24 cellular contexts compared by ENCODE assay signal in the genomic region with DNA sequence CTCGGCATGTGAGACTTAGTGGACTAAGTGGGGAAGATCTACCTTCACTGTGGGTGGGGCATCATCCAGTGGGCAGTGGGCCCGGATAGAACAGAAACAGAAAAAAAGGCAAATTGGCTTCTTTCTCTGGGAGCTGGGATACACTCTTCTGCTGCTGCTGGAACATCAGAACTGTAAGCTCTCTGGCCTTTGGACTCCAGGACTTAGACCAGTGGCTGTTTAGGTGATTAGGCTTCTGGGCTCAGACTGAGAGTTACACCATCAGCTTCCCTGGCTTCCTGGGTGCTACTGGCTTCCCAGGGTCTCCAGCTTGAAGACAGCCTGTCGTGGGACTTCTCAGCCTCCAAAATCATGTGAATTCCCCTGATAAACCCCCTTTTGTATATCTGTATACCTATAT.
DNase-seq lines count a peak whose midpoint lies in the region; ATAC-seq, FAIRE-seq and TF ChIP-seq lines count a peak whose summit lies in the region.
"Had no signal": no experiment of that assay in that cellular context is flagged by ENCODE, and none has a peak within 500 bp of the region (broad histone marks: within the 10 kb centered on the region; RNA-seq: fewer than 3 reads in every experiment).

No MANE protein-coding gene starts in this region.

- 80% methylated on average over 3 of the region's 3 CpGs for WGBS in hepatocyte (ENCODE audit: low lambda C conversion rate, missing lambda C conversion rate)
- WGBS in HepG2 (ENCODE audit: low lambda C conversion rate) = 2% methylated on average over 3 of the region's 3 CpGs
- 44% methylated on average over 2 of the region's 3 CpGs for WGBS in right lobe of liver (ENCODE audit: insufficient coverage, low coverage, low lambda C conversion rate, missing lambda C conversion rate)
- WGBS in small intestine, 3 donors = 48 to 64% (median 59%) methylated on average over 3 of the region's 3 CpGs
- 17 to 19% methylated on average over 3 of the region's 3 CpGs for WGBS in GM23248 (ENCODE audit: low coverage in 1 of 2, low lambda C conversion rate in 2 of 2, missing lambda C conversion rate in 2 of 2), 2 experiments

- H3K9me2 ChIP-seq in hepatocyte (replicated peaks; ENCODE audit: insufficient read depth) (no peaks in the 10 kb centered on the region), GM23248 (ENCODE audit: insufficient read depth) (no peaks in the 10 kb centered on the region)

- in situ Hi-C loops in HepG2 (cut with HindIII; ENCODE audit: extremely low pct_ligation_motif_present, low pct_unique_long_range_greater_than_20kb) (no loop called here), GM23248 (cut with MboI) (no loop called here)

- intact Hi-C loops in HepG2 (cut with micrococcal nuclease; ENCODE audit: unreplicated experiment) = no loop called here
- intact Hi-C loops in right lobe of liver (cut with DNase I) = no loop called here

- peaks cover 27 to 30% of the 10 kb centered on the region in 2 donors for H3K4me1 Mint-ChIP-seq in immature natural killer cell
- H3K4me1 Mint-ChIP-seq: CD14-positive monocyte; CD4-positive, alpha-beta memory T cell; CD4-positive, CD25-positive, alpha-beta regulatory T cell; CD8-positive, alpha-beta memory T cell had no signal

- DNase-seq in hepatocyte (ENCODE audit: low spot score) = peak; percentile 37
- DNase-seq in HepG2 (ENCODE audit: low spot score) = peak; percentile 3
- DNase-seq in right lobe of liver = peak in 1 of 3 donors; percentile 49
- peak; percentile 28 for DNase-seq in small intestine
- DNase-seq in MV-4-11 (lab: John Stamatoyannopoulos, UW) = no peak
- DNase-seq in immature natural killer cell = no peak
- DNase-seq in GM23248 = no peak
- DNase-seq: 8988T; ACHN; BE2C; C1 segment of cervical spinal cord; CD4-positive, alpha-beta memory T cell; CD4-positive, CD25-positive, alpha-beta regulatory T cell; CD8-positive, alpha-beta memory T cell; COR-L47; DMS79 treated with DMSO at 0.1 percent for 48 hours; GF-D8 had no signal

- TF ChIP-seq POLR2A in HepG2 (IDR thresholded peaks at IDR 0.05; ENCODE audit: insufficient read depth in 1 of 2, low read depth in 2 of 2, low read length in 2 of 2) (no peak), right lobe of liver (IDR thresholded peaks at IDR 0.05) (no peak)

- H3K9me3 ChIP-seq in hepatocyte (ENCODE audit: low read depth) (no peaks in the 10 kb centered on the region), HepG2 (ENCODE audit: low read length) (no peaks in the 10 kb centered on the region), right lobe of liver (peaks cover 0 to 1% (median 0%) of the 10 kb centered on the region in 4 donors), small intestine (ENCODE audit: control insufficient read depth, low read depth) (no peaks in the 10 kb centered on the region), GM23248 (ENCODE audit: low read depth) (no peaks in the 10 kb centered on the region)
- H3K9me3 ChIP-seq: BE2C, BLaER1 had no signal

- peak; percentile 90 for ATAC-seq in HepG2
- peak; percentile 77 to 100 (median 88) for ATAC-seq in right lobe of liver
- no peak for ATAC-seq in GM21381 (IDR thresholded peaks at IDR 0.05; ENCODE audit: unreplicated experiment)

- H3K4me2 ChIP-seq in hepatocyte (no peak overlapping the region), HepG2 (ENCODE audit: low read depth, low read length) (no peak overlapping the region), GM23248 (ENCODE audit: unreplicated experiment) (no peak overlapping the region)
- H3K4me2 ChIP-seq: BLaER1 had no signal

- FAIRE-seq in HepG2 (lab: Jason Lieb, UNC) = no peak
- no peak for FAIRE-seq in small intestine (lab: Jason Lieb, UNC)
- FAIRE-seq: A204.1, G401.6, GM12891, GM19239 had no signal

- no TSS peak for BruUV-seq in HepG2 (replicated peaks; lab: Mats Ljungman, UMichigan)

- H3K36me3 ChIP-seq in hepatocyte (replicated peaks; ENCODE audit: insufficient read depth, low read depth) (no peaks in the 10 kb centered on the region), HepG2 (replicated peaks in 1 of 2; ENCODE audit: control insufficient read depth in 1 of 2, insufficient read depth in 2 of 2, low read length in 2 of 2) (no peaks in the 10 kb centered on the region), right lobe of liver (no peaks in the 10 kb centered on the region), small intestine (ENCODE audit: control insufficient read depth in 2 of 2, insufficient read depth in 2 of 2, low read length in 2 of 2) (no peaks in the 10 kb centered on the region), GM23248 (ENCODE audit: low read depth) (no peaks in the 10 kb centered on the region)
- H3K36me3 ChIP-seq: BE2C, BLaER1 had no signal

- H3K9ac ChIP-seq in HepG2 (ENCODE audit: insufficient read depth, low read depth, low read length) (no peak overlapping the region), GM23248 (no peak overlapping the region)
- H3K9ac ChIP-seq: BLaER1 had no signal

- CTCF ChIA-PET in HepG2 (lab: Yijun Ruan, JAX; ENCODE audit: low intra/inter-chr PET ratio, low total read pairs) = no interaction called here

- H3F3A ChIP-seq in GM23248 (ENCODE audit: insufficient read depth) = no peaks in the 10 kb centered on the region

- H3K4me3 Mint-ChIP-seq in immature natural killer cell = no peak overlapping the region
- H3K4me3 Mint-ChIP-seq: CD14-positive monocyte; CD4-positive, alpha-beta memory T cell; CD4-positive, CD25-positive, alpha-beta regulatory T cell; CD8-positive, alpha-beta memory T cell had no signal

- H3K4me3 ChIP-seq in hepatocyte = no peak overlapping the region
- no peak overlapping the region for H3K4me3 ChIP-seq in HepG2 (replicated peaks in 1 of 3; ENCODE audit: insufficient read depth in 1 of 3, low read depth in 2 of 3, low read length in 3 of 3)
- H3K4me3 ChIP-seq in right lobe of liver = no peak overlapping the region
- no peak overlapping the region for H3K4me3 ChIP-seq in small intestine (ENCODE audit: low read depth in 1 of 2, low read length in 2 of 2)
- H3K4me3 ChIP-seq in GM23248 = no peak overlapping the region
- H3K4me3 ChIP-seq: BLaER1 had no signal

- no peak for TF ChIP-seq RAD21 in HepG2 (CRISPR knock-in tag; IDR thresholded peaks at IDR 0.05)

- H3K36me3 Mint-ChIP-seq in immature natural killer cell = no peaks in the 10 kb centered on the region
- H3K36me3 Mint-ChIP-seq: CD14-positive monocyte; CD4-positive, alpha-beta memory T cell; CD4-positive, CD25-positive, alpha-beta regulatory T cell; CD8-positive, alpha-beta memory T cell had no signal

- H3K79me2 ChIP-seq in hepatocyte = no peaks in the 10 kb centered on the region
- no peaks in the 10 kb centered on the region for H3K79me2 ChIP-seq in HepG2 (ENCODE audit: insufficient read depth, low read length)
- H3K79me2 ChIP-seq in GM23248 (ENCODE audit: insufficient read depth) = no peaks in the 10 kb centered on the region

- no peaks in the 10 kb centered on the region for H3K9me3 Mint-ChIP-seq in immature natural killer cell

- POLR2A ChIA-PET in HepG2 (lab: Yijun Ruan, JAX) = no interaction called here

- no peaks in the 10 kb centered on the region for H3K4me1 ChIP-seq in hepatocyte (ENCODE audit: insufficient read depth)
- H3K4me1 ChIP-seq in HepG2 (ENCODE audit: insufficient read depth, low read length) = no peaks in the 10 kb centered on the region
- peaks cover 0 to 2% (median 0%) of the 10 kb centered on the region in 4 donors for H3K4me1 ChIP-seq in right lobe of liver
- H3K4me1 ChIP-seq in small intestine (ENCODE audit: control insufficient read depth in 2 of 2, insufficient read depth in 1 of 2, low read depth in 1 of 2, low read length in 1 of 2) = no peaks in the 10 kb centered on the region
- H3K4me1 ChIP-seq in GM23248 (ENCODE audit: insufficient read depth) = no peaks in the 10 kb centered on the region
- H3K4me1 ChIP-seq: BE2C, BLaER1 had no signal

- no peaks in the 10 kb centered on the region for H4K20me1 ChIP-seq in hepatocyte (ENCODE audit: insufficient read depth, poor library complexity, severe bottlenecking)
- H4K20me1 ChIP-seq in HepG2 (ENCODE audit: insufficient read depth, low read length) = no peaks in the 10 kb centered on the region
- no peaks in the 10 kb centered on the region for H4K20me1 ChIP-seq in GM23248 (ENCODE audit: insufficient read depth)
- H4K20me1 ChIP-seq: BLaER1 had no signal

- H3K27ac ChIP-seq in hepatocyte (no peak overlapping the region), HepG2 (ENCODE audit: extremely low read length, insufficient read depth, low read length) (no peak overlapping the region), right lobe of liver (no peak overlapping the region), small intestine (ENCODE audit: low read depth in 1 of 2, low read length in 1 of 2) (no peak overlapping the region), GM23248 (no peak overlapping the region)
- H3K27ac ChIP-seq: BLaER1 had no signal

- TF ChIP-seq CTCF in hepatocyte (IDR thresholded peaks at IDR 0.05; ENCODE audit: poor library complexity) (no peak), HepG2 (CRISPR knock-in tag; IDR thresholded peaks at IDR 0.05) (no peak), right lobe of liver (IDR thresholded peaks at IDR 0.05) (no peak)

- H2AFZ ChIP-seq in hepatocyte = no peak overlapping the region
- H2AFZ ChIP-seq in HepG2 (ENCODE audit: low read length) = no peak overlapping the region
- H2AFZ ChIP-seq in GM23248 = no peak overlapping the region

- H3K27me3 Mint-ChIP-seq in immature natural killer cell (ENCODE audit: low read depth in 3 of 3) = peaks cover 7 to 15% (median 12%) of the 10 kb centered on the region in 3 donors

- no peak overlapping the region for H3K27ac Mint-ChIP-seq in immature natural killer cell
- H3K27ac Mint-ChIP-seq: CD14-positive monocyte; CD4-positive, alpha-beta memory T cell; CD4-positive, CD25-positive, alpha-beta regulatory T cell; CD8-positive, alpha-beta memory T cell had no signal

- no peaks in the 10 kb centered on the region for H3K27me3 ChIP-seq in hepatocyte
- H3K27me3 ChIP-seq in HepG2 (ENCODE audit: control insufficient read depth in 1 of 2, insufficient read depth in 2 of 2, low read length in 2 of 2) = no peaks in the 10 kb centered on the region
- H3K27me3 ChIP-seq in right lobe of liver = no peaks in the 10 kb centered on the region
- H3K27me3 ChIP-seq in small intestine (ENCODE audit: control insufficient read depth in 2 of 2, insufficient read depth in 2 of 2, low read length in 2 of 2) = no peaks in the 10 kb centered on the region
- H3K27me3 ChIP-seq in GM23248 (replicated peaks; ENCODE audit: insufficient read depth) = no peaks in the 10 kb centered on the region
- H3K27me3 ChIP-seq: BE2C, BLaER1 had no signal

- TF ChIP-seq EP300 in HepG2 (IDR thresholded peaks at IDR 0.05; ENCODE audit: low read depth in 2 of 2, low read length in 2 of 2) = no peak
- TF ChIP-seq EP300 in HepG2 (CRISPR knock-in tag; IDR thresholded peaks at IDR 0.05; ENCODE audit: borderline replicate concordance) = no peak

TF ChIP-seq in HepG2, 621 proteins besides CTCF, POLR2A, EP300 and RAD21:
- no peak for TF ChIP-seq GZF1 (CRISPR knock-in tag; IDR thresholded peaks at IDR 0.05)
- TF ChIP-seq HDAC1 (CRISPR knock-in tag; IDR thresholded peaks at IDR 0.05) = no peak
- no peak for TF ChIP-seq TBX2 (CRISPR knock-in tag; IDR thresholded peaks at IDR 0.05; ENCODE audit: borderline replicate concordance)
- TF ChIP-seq HNF4A (CRISPR knock-in tag; IDR thresholded peaks at IDR 0.05) = peak; percentile 65
- TF ChIP-seq EZH2 (conservative IDR thresholded peaks at IDR 0.05; ENCODE audit: low read depth, low read length) = no peak
- TF ChIP-seq ZNF546 (CRISPR knock-in tag; conservative IDR thresholded peaks at IDR 0.05) = no peak
- no peak for TF ChIP-seq SALL1 (CRISPR knock-in tag; IDR thresholded peaks at IDR 0.05)

Comparison
In these comparisons a context has a peak if more than half of its experiments do, and no peak if none do; other contexts are left out.
1. DNase-seq: peak in hepatocyte (single experiment), HepG2 (single experiment) and small intestine (single experiment); none in MV-4-11 (single experiment), immature natural killer cell (0 of 3) and GM23248 (single experiment).